In genomic region chr4:140244328-140244727, GRCh38 we compare ENCODE assay signal across 21 cellular contexts.
A peak's percentile ranks its signal among the peaks of the same experiment; 100 is the strongest.
DNase-seq lines count a peak whose midpoint lies in the region; ATAC-seq and TF ChIP-seq lines count a peak whose summit lies in the region.
"Had no signal": no experiment of that assay in that cellular context is flagged by ENCODE, and none has a peak within 500 bp of the region (broad histone marks: within the 10 kb centered on the region; RNA-seq: fewer than 3 reads in every experiment).

No MANE protein-coding gene starts in this region.

- H3K4me1 Mint-ChIP-seq in nephron progenitor cell, result peaks cover 82% of the 10 kb centered on the region
- H3K4me1 Mint-ChIP-seq in T-helper 2 cell treated with Interferon-gamma antibody and Interleukin-4, amounts not matched to agents 5 μg/mL and 100 μg/mL, for 36 hours (ENCODE audit: low read depth), result peaks cover 32% of the 10 kb centered on the region

- H3K9me3 ChIP-seq in DOHH2 (ENCODE audit: control insufficient read depth, insufficient read depth, low read length) (no peaks in the 10 kb centered on the region), Loucy (ENCODE audit: insufficient read depth, low read depth, low read length) (no peaks in the 10 kb centered on the region), duodenal mucosa (ENCODE audit: control insufficient read depth in 1 of 2, low read length in 2 of 2) (no peaks in the 10 kb centered on the region), breast epithelium (no peaks in the 10 kb centered on the region)
- H3K9me3 ChIP-seq: Caco-2, SJCRH30 had no signal

- no peaks in the 10 kb centered on the region for H3K9me2 ChIP-seq in DOHH2 (replicated peaks; ENCODE audit: control insufficient read depth, low read length)
- no peaks in the 10 kb centered on the region for H3K9me2 ChIP-seq in Loucy (replicated peaks; ENCODE audit: low read depth, low read length)

- H3K9me3 Mint-ChIP-seq in nephron progenitor cell, result no peaks in the 10 kb centered on the region
- no peaks in the 10 kb centered on the region for H3K9me3 Mint-ChIP-seq in T-helper 2 cell treated with Interferon-gamma antibody and Interleukin-4, amounts not matched to agents 5 μg/mL and 100 μg/mL, for 36 hours
- H3K9me3 Mint-ChIP-seq: CD4-positive, alpha-beta T cell had no signal

- H4K20me1 ChIP-seq in DOHH2 (ENCODE audit: control insufficient read depth, insufficient read depth, low read depth, low read length) (no peaks in the 10 kb centered on the region), Loucy (ENCODE audit: insufficient read depth, low read length, poor library complexity, severe bottlenecking) (no peaks in the 10 kb centered on the region)

- peak overlapping the region; percentile 87 for H3K27ac ChIP-seq in DOHH2 (ENCODE audit: low read depth, low read length)
- no peak overlapping the region for H3K27ac ChIP-seq in duodenal mucosa (ENCODE audit: low read depth, low read length)
- H3K27ac ChIP-seq in breast epithelium, result no peak overlapping the region
- H3K27ac ChIP-seq: SJCRH30 had no signal

- H3K79me2 ChIP-seq in DOHH2 (ENCODE audit: control insufficient read depth, low read length) (no peaks in the 10 kb centered on the region), Loucy (ENCODE audit: insufficient read depth, low read length) (no peaks in the 10 kb centered on the region)

- intact Hi-C loops in breast epithelium (cut with DNase I; ENCODE audit: low total_unique reads), result no loop called here

- no peak overlapping the region for H2AFZ ChIP-seq in Loucy (ENCODE audit: low read length)

- peaks cover 68% of the 10 kb centered on the region for H3K4me1 ChIP-seq in DOHH2 (ENCODE audit: control insufficient read depth, low read length)
- H3K4me1 ChIP-seq in Loucy (ENCODE audit: insufficient read depth, low read length, poor library complexity, severe bottlenecking), result peaks cover 70% of the 10 kb centered on the region
- peaks cover 29 to 42% of the 10 kb centered on the region in 2 donors for H3K4me1 ChIP-seq in duodenal mucosa (ENCODE audit: control insufficient read depth in 1 of 2, insufficient read depth in 2 of 2, low read length in 2 of 2)
- no peaks in the 10 kb centered on the region for H3K4me1 ChIP-seq in breast epithelium
- H3K4me1 ChIP-seq: Caco-2 had no signal

- TF ChIP-seq CTCF in DOHH2 (IDR thresholded peaks at IDR 0.05; ENCODE audit: low read depth, low read length, poor library complexity, severe bottlenecking) (no peak), Loucy (conservative IDR thresholded peaks at IDR 0.05; ENCODE audit: low read length) (no peak), nephron progenitor cell (IDR thresholded peaks at IDR 0.05) (no peak), breast epithelium (IDR thresholded peaks at IDR 0.05) (no peak)

- ATAC-seq in esophagus mucosa, result no peak
- no peak for ATAC-seq in GM21576 (IDR thresholded peaks at IDR 0.05; ENCODE audit: unreplicated experiment)
- ATAC-seq: HepG2, Panc1 had no signal

- H3K4me3 Mint-ChIP-seq in nephron progenitor cell, result peak overlapping the region; percentile 69
- no peak overlapping the region for H3K4me3 Mint-ChIP-seq in T-helper 2 cell treated with Interferon-gamma antibody and Interleukin-4, amounts not matched to agents 5 μg/mL and 100 μg/mL, for 36 hours

- H3K9ac ChIP-seq in Loucy (ENCODE audit: low read depth, low read length, poor library complexity, severe bottlenecking) (peak overlapping the region; percentile 79), duodenal mucosa (ENCODE audit: low read depth in 1 of 2, low read length in 2 of 2) (peak overlapping the region in 1 of 2 donors; percentile 54)

- H3K4me2 ChIP-seq in DOHH2 (ENCODE audit: low read length) (peak overlapping the region; percentile 80), Loucy (ENCODE audit: low read depth, low read length, poor library complexity, severe bottlenecking) (peak overlapping the region; percentile 91)

- no peaks in the 10 kb centered on the region for H3K36me3 Mint-ChIP-seq in nephron progenitor cell (ENCODE audit: low read depth)
- H3K36me3 Mint-ChIP-seq in T-helper 2 cell treated with Interferon-gamma antibody and Interleukin-4, amounts not matched to agents 5 μg/mL and 100 μg/mL, for 36 hours (ENCODE audit: low read depth), result no peaks in the 10 kb centered on the region

- H3K36me3 ChIP-seq in DOHH2 (ENCODE audit: control insufficient read depth, low read length) (no peaks in the 10 kb centered on the region), Loucy (ENCODE audit: insufficient read depth, low read length) (no peaks in the 10 kb centered on the region), duodenal mucosa (ENCODE audit: control insufficient read depth in 1 of 2, insufficient read depth in 2 of 2, low read length in 2 of 2) (no peaks in the 10 kb centered on the region), breast epithelium (no peaks in the 10 kb centered on the region)
- H3K36me3 ChIP-seq: SJCRH30 had no signal

- TF ChIP-seq POLR2A in breast epithelium (IDR thresholded peaks at IDR 0.05), result no peak

- DNase-seq in nephron progenitor cell (no peak), breast epithelium (ENCODE audit: low spot score in 2 of 2) (no peak)
- DNase-seq in T-helper 2 cell treated with Interferon-gamma antibody and Interleukin-4, amounts not matched to agents 5 μg/mL and 100 μg/mL, for 36 hours (ENCODE audit: low spot score), result no peak
- DNase-seq: Caco-2; CD4-positive, alpha-beta T cell; EL; KG1; NCI-H1417 treated with DMSO at 0.1 percent for 48 hours; NCI-H187 treated with DMSO at 0.1 percent for 48 hours; NCI-H2227 treated with DMSO at 0.1 percent for 48 hours; NCI-H510A treated with DMSO at 0.1 percent for 48 hours; NCI-H82; SJCRH30 had no signal

- H3K27me3 Mint-ChIP-seq in nephron progenitor cell (ENCODE audit: low read depth, poor library complexity), result no peaks in the 10 kb centered on the region
- peaks cover 6% of the 10 kb centered on the region for H3K27me3 Mint-ChIP-seq in T-helper 2 cell treated with Interferon-gamma antibody and Interleukin-4, amounts not matched to agents 5 μg/mL and 100 μg/mL, for 36 hours (ENCODE audit: low read depth)
- H3K27me3 Mint-ChIP-seq: CD4-positive, alpha-beta T cell had no signal

- no peaks in the 10 kb centered on the region for H3K27me3 ChIP-seq in DOHH2 (ENCODE audit: control insufficient read depth, low read length)
- H3K27me3 ChIP-seq in Loucy (ENCODE audit: insufficient read depth, low read length, poor library complexity, severe bottlenecking), result no peaks in the 10 kb centered on the region
- H3K27me3 ChIP-seq in duodenal mucosa (ENCODE audit: control insufficient read depth in 1 of 2, insufficient read depth in 2 of 2, low read length in 2 of 2), result no peaks in the 10 kb centered on the region
- H3K27me3 ChIP-seq in breast epithelium, result no peaks in the 10 kb centered on the region
- H3K27me3 ChIP-seq: SJCRH30 had no signal

- H3K4me3 ChIP-seq in DOHH2 (ENCODE audit: low read length), result no peak overlapping the region
- H3K4me3 ChIP-seq in Loucy (ENCODE audit: low read length, poor library complexity, severe bottlenecking), result peak overlapping the region; percentile 72
- H3K4me3 ChIP-seq in duodenal mucosa (ENCODE audit: low read depth in 1 of 2, low read length in 2 of 2), result peak overlapping the region; percentile 52 to 56
- no peak overlapping the region for H3K4me3 ChIP-seq in breast epithelium
- H3K4me3 ChIP-seq: GM12878, SJCRH30 had no signal

- peak overlapping the region; percentile 11 for H3K27ac Mint-ChIP-seq in nephron progenitor cell
- no peak overlapping the region for H3K27ac Mint-ChIP-seq in T-helper 2 cell treated with Interferon-gamma antibody and Interleukin-4, amounts not matched to agents 5 μg/mL and 100 μg/mL, for 36 hours

- H3F3A ChIP-seq in DOHH2 (ENCODE audit: control insufficient read depth, insufficient read depth) (peaks cover 33% of the 10 kb centered on the region), Loucy (ENCODE audit: low read depth) (no peaks in the 10 kb centered on the region; the same call in 1 of the 2 replicates)

Comparison
In these comparisons a context has a peak if more than half of its experiments do, and no peak if none do; other contexts are left out.
1. H3K4me3 ChIP-seq: peak in Loucy (single experiment) and duodenal mucosa (2 of 2); none in DOHH2 (single experiment) and breast epithelium (0 of 3).